ENCODE assay signal across 19 cellular contexts in the genomic region with DNA sequence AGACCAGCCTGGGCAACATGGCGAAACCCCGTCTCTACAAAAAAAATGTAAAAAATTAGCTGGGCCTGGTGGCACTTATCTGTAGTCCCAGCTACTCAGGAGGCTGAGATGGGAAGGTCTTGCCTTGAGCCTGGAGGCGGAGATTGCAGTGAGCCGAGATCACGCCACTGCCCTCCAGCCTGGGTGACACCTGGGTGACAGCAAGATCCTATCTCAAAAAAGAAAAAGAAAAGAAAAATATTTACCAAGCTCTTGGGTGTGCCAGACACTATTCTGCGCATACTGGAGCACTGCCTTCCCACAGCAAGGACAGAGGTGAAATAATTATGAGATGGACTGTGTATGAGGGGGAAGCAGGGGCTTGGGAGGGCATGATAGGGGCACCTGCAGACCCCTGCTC. TPM values are rescaled to one million over a fixed set of nuclear protein-coding genes. Genes with fewer than 3 reads are reported as not detected.
DNase-seq lines count a peak whose midpoint lies in the region; ATAC-seq and TF ChIP-seq lines count a peak whose summit lies in the region.
"Had no signal": no experiment of that assay in that cellular context is flagged by ENCODE, and none has a peak within 500 bp of the region (broad histone marks: within the 10 kb centered on the region; RNA-seq: fewer than 3 reads in every experiment).

No MANE protein-coding gene starts in this region.

- intact Hi-C loops in colonic mucosa (cut with DNase I), result no loop called here

- no peak for ATAC-seq in GM19452 (IDR thresholded peaks at IDR 0.05; ENCODE audit: unreplicated experiment)
- ATAC-seq in GM18861 (IDR thresholded peaks at IDR 0.05; ENCODE audit: unreplicated experiment), result no peak
- no peak for ATAC-seq in HG02763 (IDR thresholded peaks at IDR 0.05; ENCODE audit: unreplicated experiment)
- ATAC-seq: SK-N-SH treated with all-trans-retinoic acid at 6 μM for 48 hours had no signal

- H3K9me3 ChIP-seq in colonic mucosa, result no peaks in the 10 kb centered on the region
- H3K9me3 ChIP-seq in mucosa of stomach (ENCODE audit: control insufficient read depth, low read length), result no peaks in the 10 kb centered on the region
- H3K9me3 ChIP-seq: ascending aorta, MG63, suprapubic skin had no signal

- H3K4me1 ChIP-seq in colonic mucosa (peaks cover 15% of the 10 kb centered on the region), mucosa of stomach (ENCODE audit: control insufficient read depth, insufficient read depth, low read length) (peaks cover 49% of the 10 kb centered on the region)
- H3K4me1 ChIP-seq: ascending aorta, suprapubic skin had no signal

- H3K36me3 ChIP-seq in colonic mucosa (no peaks in the 10 kb centered on the region), mucosa of stomach (ENCODE audit: control insufficient read depth, insufficient read depth, low read length) (peaks cover under 1% of the 10 kb centered on the region)

- H3K4me1 Mint-ChIP-seq in activated naive CD8-positive, alpha-beta T cell (ENCODE audit: low read depth), result peaks cover 21% of the 10 kb centered on the region
- H3K4me1 Mint-ChIP-seq in activated naive CD8-positive, alpha-beta T cell treated with anti-CD3 and anti-CD28 coated beads for 36 hours, result peaks cover 19% of the 10 kb centered on the region
- peaks cover 11% of the 10 kb centered on the region for H3K4me1 Mint-ChIP-seq in type B pancreatic cell (ENCODE audit: unreplicated experiment)

- H3K36me3 Mint-ChIP-seq in activated naive CD8-positive, alpha-beta T cell, result peaks cover 16% of the 10 kb centered on the region
- H3K36me3 Mint-ChIP-seq in activated naive CD8-positive, alpha-beta T cell treated with anti-CD3 and anti-CD28 coated beads for 36 hours, result peaks cover 53% of the 10 kb centered on the region
- peaks cover 29% of the 10 kb centered on the region for H3K36me3 Mint-ChIP-seq in type B pancreatic cell

- H3K4me3 ChIP-seq in colonic mucosa, result no peak overlapping the region
- no peak overlapping the region for H3K4me3 ChIP-seq in mucosa of stomach (ENCODE audit: low read length)
- H3K4me3 ChIP-seq: ascending aorta, MG63, suprapubic skin had no signal

- H3K27ac ChIP-seq in colonic mucosa, result peak overlapping the region; percentile 89
- H3K27ac ChIP-seq: ascending aorta, suprapubic skin had no signal

- H3K27ac Mint-ChIP-seq in activated naive CD8-positive, alpha-beta T cell, result peak overlapping the region; percentile 46
- no peak overlapping the region for H3K27ac Mint-ChIP-seq in activated naive CD8-positive, alpha-beta T cell treated with anti-CD3 and anti-CD28 coated beads for 36 hours
- H3K27ac Mint-ChIP-seq in type B pancreatic cell, result peak overlapping the region; percentile 51

- H3K9ac ChIP-seq in colonic mucosa (ENCODE audit: low read depth in 2 of 2, low read length in 2 of 2) (peak overlapping the region in 1 of 2 donors; percentile 94), mucosa of stomach (ENCODE audit: low read length) (peak overlapping the region; percentile 0)

- no peak for TF ChIP-seq CTCF in colonic mucosa (IDR thresholded peaks at IDR 0.05)
- TF ChIP-seq CTCF in type B pancreatic cell (conservative IDR thresholded peaks at IDR 0.05), result no peak

- no peak overlapping the region for H3K4me3 Mint-ChIP-seq in activated naive CD8-positive, alpha-beta T cell
- H3K4me3 Mint-ChIP-seq in activated naive CD8-positive, alpha-beta T cell treated with anti-CD3 and anti-CD28 coated beads for 36 hours, result no peak overlapping the region
- H3K4me3 Mint-ChIP-seq in type B pancreatic cell, result no peak overlapping the region

- H3K9me3 Mint-ChIP-seq in activated naive CD8-positive, alpha-beta T cell (ENCODE audit: low read depth), result no peaks in the 10 kb centered on the region
- no peaks in the 10 kb centered on the region for H3K9me3 Mint-ChIP-seq in activated naive CD8-positive, alpha-beta T cell treated with anti-CD3 and anti-CD28 coated beads for 36 hours
- no peaks in the 10 kb centered on the region for H3K9me3 Mint-ChIP-seq in type B pancreatic cell

- no peaks in the 10 kb centered on the region for H3K27me3 ChIP-seq in colonic mucosa
- no peaks in the 10 kb centered on the region for H3K27me3 ChIP-seq in mucosa of stomach (ENCODE audit: control insufficient read depth, insufficient read depth, low read length)
- H3K27me3 ChIP-seq: ascending aorta, MG63, suprapubic skin had no signal

- no peaks in the 10 kb centered on the region for H3K27me3 Mint-ChIP-seq in activated naive CD8-positive, alpha-beta T cell
- H3K27me3 Mint-ChIP-seq in activated naive CD8-positive, alpha-beta T cell treated with anti-CD3 and anti-CD28 coated beads for 36 hours, result no peaks in the 10 kb centered on the region
- H3K27me3 Mint-ChIP-seq in type B pancreatic cell, result no peaks in the 10 kb centered on the region

- DNase-seq in activated naive CD8-positive, alpha-beta T cell treated with anti-CD3 and anti-CD28 coated beads for 36 hours, result no peak
- DNase-seq in colonic mucosa (peak; percentile 48), type B pancreatic cell (ENCODE audit: extremely low spot score, unreplicated experiment) (no peak)
- DNase-seq: activated CD4-positive, alpha-beta T cell treated with anti-CD3 and anti-CD28 coated beads for 1 hour; activated gamma-delta T cell treated with Interleukin-2 at 50 U/mL for 16 hours; DMS53; hippocampal formation; MG63; NCI-H1694 treated with DMSO at 0.1 percent for 48 hours; NCI-H226; stimulated activated CD4-positive, alpha-beta T cell treated with anti-CD3 and anti-CD28 coated beads, Interleukin-4, amount 100 ng/mL, for 1 hour had no signal

RNA-seq across cellular contexts. Expression of gene POFUT1, which starts 19.6 kb away (rescaled TPM):
- 10 to 100 TPM; 64.0 to 65.7 TPM for total RNA-seq in activated naive CD8-positive, alpha-beta T cell treated with anti-CD3 and anti-CD28 coated beads for 36 hours
- total RNA-seq in colonic mucosa (10 to 100 TPM; 26.9 to 36.3 TPM), type B pancreatic cell (ENCODE audit: low replicate concordance) (48.9 and 55.8 TPM in 2 replicates)

RNA-seq across cellular contexts. Expression of gene PLAGL2, which starts 19.8 kb away (rescaled TPM):
- 10 to 100 TPM; 86.9 to 87.2 TPM for total RNA-seq in activated naive CD8-positive, alpha-beta T cell treated with anti-CD3 and anti-CD28 coated beads for 36 hours
- total RNA-seq in colonic mucosa (10 to 100 TPM; 17.7 to 18.6 TPM), type B pancreatic cell (ENCODE audit: low replicate concordance) (52.1 and 52.7 TPM in 2 replicates)

RNA-seq across cellular contexts. Expression of gene KIF3B, which starts 50.1 kb away (rescaled TPM):
- total RNA-seq in activated naive CD8-positive, alpha-beta T cell treated with anti-CD3 and anti-CD28 coated beads for 36 hours, result 10 to 100 TPM; 36.2 to 36.5 TPM
- total RNA-seq in colonic mucosa (10 to 100 TPM; 41.7 to 49.2 TPM), type B pancreatic cell (ENCODE audit: low replicate concordance) (41.2 and 45.9 TPM in 2 replicates)
